In the genomic region with DNA sequence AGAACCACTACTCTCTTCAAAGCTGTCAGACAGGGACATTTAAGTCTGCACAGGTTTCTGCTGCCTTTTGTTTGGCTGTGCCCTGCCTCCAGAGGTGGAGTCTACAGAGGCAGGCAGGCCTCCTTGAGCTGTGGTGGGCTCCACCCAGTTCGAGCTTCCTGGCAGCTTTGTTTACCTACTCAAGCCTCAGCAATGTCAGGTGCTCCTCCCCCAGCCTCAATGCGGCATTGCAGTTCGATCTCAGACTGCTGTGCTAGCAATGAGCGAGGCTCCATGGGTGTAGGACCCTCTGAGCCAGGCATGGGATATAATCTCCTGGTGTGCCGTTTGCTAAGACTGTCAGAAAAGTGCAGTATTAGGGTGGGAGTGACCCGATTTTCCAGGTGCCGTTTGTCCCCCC, we compare ENCODE assay signal across 1 cellular context. TPM values are rescaled to one million over a fixed set of nuclear protein-coding genes. Genes with fewer than 3 reads are reported as not detected.
"Had no signal": no experiment of that assay in that cellular context is flagged by ENCODE, and none has a peak within 500 bp of the region (broad histone marks: within the 10 kb centered on the region; RNA-seq: fewer than 3 reads in every experiment).

No MANE protein-coding gene starts in this region.

RNA-seq across cellular contexts. Expression of a gene that starts 31.0 kb away (rescaled TPM):
- polyA plus RNA-seq: neural cell had no signal
